ENCODE assay signal across 1 cellular context in genomic region chr13:23025848-23026608, GRCh38.
TF ChIP-seq lines count a peak whose summit lies in the region.

No MANE protein-coding gene starts in this region.

TF ChIP-seq in GM23338, 12 proteins besides CTCF, POLR2A, EP300 and RAD21 (continued from another document):
- no peak for TF ChIP-seq ZNF462 (CRISPR knock-in tag; IDR thresholded peaks at IDR 0.05)
- no peak for TF ChIP-seq REST (IDR thresholded peaks at IDR 0.05; ENCODE audit: unreplicated experiment)
- TF ChIP-seq EZH2phosphoT487 (IDR thresholded peaks at IDR 0.05; ENCODE audit: unreplicated experiment) = no peak
- TF ChIP-seq NANOG (IDR thresholded peaks at IDR 0.05; ENCODE audit: borderline replicate concordance) = no peak
- TF ChIP-seq JUNB (IDR thresholded peaks at IDR 0.05; ENCODE audit: unreplicated experiment) = no peak
- no peak for TF ChIP-seq ZNF331 (CRISPR knock-in tag; IDR thresholded peaks at IDR 0.05; ENCODE audit: low read depth)
- TF ChIP-seq EZH2 (IDR thresholded peaks at IDR 0.05; ENCODE audit: low read depth, unreplicated experiment) = no peak
